Comparison of ENCODE assay signal across 1 cellular context in genomic region chr17:28357061-28357900, GRCh38.
A peak's percentile ranks its signal among the peaks of the same experiment; 100 is the strongest.
TF ChIP-seq lines count a peak whose summit lies in the region.

TSS of gene POLDIP2 (minus strand) at chr17:28357527. CDS start at chr17:28357448, 79 bp downstream.

TF ChIP-seq in HepG2, 621 proteins besides CTCF, POLR2A, EP300 and RAD21 (continued from another document and continues in another):
- TF ChIP-seq ZNF225 (CRISPR knock-in tag; IDR thresholded peaks at IDR 0.05) = peak; percentile 41; the same call in 1 of the 2 replicates
- TF ChIP-seq, protein P1, sequence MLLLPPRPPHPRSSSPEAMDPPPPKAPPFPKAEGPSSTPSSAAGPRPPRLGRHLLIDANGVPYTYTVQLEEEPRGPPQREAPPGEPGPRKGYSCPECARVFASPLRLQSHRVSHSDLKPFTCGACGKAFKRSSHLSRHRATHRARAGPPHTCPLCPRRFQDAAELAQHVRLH (CRISPR knock-in tag; IDR thresholded peaks at IDR 0.05; ENCODE audit: borderline replicate concordance, low read depth) = peak; percentile 91
- no peak for TF ChIP-seq CREB3 (CRISPR knock-in tag; IDR thresholded peaks at IDR 0.05)
- peak; percentile 56; the same call in 1 of the 2 replicates for TF ChIP-seq RFXAP (CRISPR knock-in tag; IDR thresholded peaks at IDR 0.05; ENCODE audit: borderline replicate concordance)
- TF ChIP-seq PCBP2 (optimal IDR thresholded peaks at IDR 0.05; ENCODE audit: low read depth, low read length, poor library complexity, severe bottlenecking) = no peak
- TF ChIP-seq ZNF607 (CRISPR knock-in tag; IDR thresholded peaks at IDR 0.05; ENCODE audit: borderline replicate concordance) = peak; percentile 76
- peak; percentile 88 for TF ChIP-seq ZNF687 (CRISPR knock-in tag; IDR thresholded peaks at IDR 0.05)
- TF ChIP-seq RBM22 (optimal IDR thresholded peaks at IDR 0.05; ENCODE audit: low read length) = no peak
- TF ChIP-seq ZFX (CRISPR knock-in tag; IDR thresholded peaks at IDR 0.05; ENCODE audit: low read depth) = peak; percentile 91
- TF ChIP-seq ZNF672 (CRISPR knock-in tag; IDR thresholded peaks at IDR 0.05) = no peak
- no peak for TF ChIP-seq ZNF180 (CRISPR knock-in tag; IDR thresholded peaks at IDR 0.05; ENCODE audit: borderline replicate concordance, low read depth)
- no peak for TF ChIP-seq FUBP1 (CRISPR knock-in tag; IDR thresholded peaks at IDR 0.05; ENCODE audit: borderline replicate concordance)
- no peak for TF ChIP-seq NFIB (CRISPR knock-in tag; IDR thresholded peaks at IDR 0.05; ENCODE audit: borderline replicate concordance)
- TF ChIP-seq GLI4 (CRISPR knock-in tag; IDR thresholded peaks at IDR 0.05; ENCODE audit: borderline replicate concordance) = no peak
- TF ChIP-seq ZBTB49 (CRISPR knock-in tag; IDR thresholded peaks at IDR 0.05; ENCODE audit: borderline replicate concordance) = no peak
- TF ChIP-seq ZBTB21 (CRISPR knock-in tag; IDR thresholded peaks at IDR 0.05) = peak; percentile 53; the same call in 1 of the 2 replicates
- peak; percentile 100 for TF ChIP-seq ZNF574 (CRISPR knock-in tag; IDR thresholded peaks at IDR 0.05)
- no peak for TF ChIP-seq MTF2 (CRISPR knock-in tag; IDR thresholded peaks at IDR 0.05; ENCODE audit: borderline replicate concordance)
- TF ChIP-seq ZNF407 (CRISPR knock-in tag; IDR thresholded peaks at IDR 0.05; ENCODE audit: not compliant biosample characterization) = peak; percentile 68
- TF ChIP-seq SRY (CRISPR knock-in tag; IDR thresholded peaks at IDR 0.05) = no peak; the same call in 1 of the 2 replicates
- no peak for TF ChIP-seq ZC3H13 (CRISPR knock-in tag; IDR thresholded peaks at IDR 0.05)
- TF ChIP-seq ZNF777 (CRISPR knock-in tag; IDR thresholded peaks at IDR 0.05) = no peak
- no peak for TF ChIP-seq WIZ (CRISPR knock-in tag; IDR thresholded peaks at IDR 0.05)
- peak; percentile 7 for TF ChIP-seq TBL1XR1 (IDR thresholded peaks at IDR 0.05; ENCODE audit: borderline replicate concordance, low read length, partially characterized antibody)
- TF ChIP-seq ZFP36L1 (CRISPR knock-in tag; IDR thresholded peaks at IDR 0.05) = 0 out of 2 replicates have a peak, but pooled peaks have one; percentile 32
- TF ChIP-seq PLRG1 (conservative IDR thresholded peaks at IDR 0.05) = no peak
- no peak for TF ChIP-seq GZF1 (CRISPR knock-in tag; IDR thresholded peaks at IDR 0.05)
- TF ChIP-seq, protein P2, sequence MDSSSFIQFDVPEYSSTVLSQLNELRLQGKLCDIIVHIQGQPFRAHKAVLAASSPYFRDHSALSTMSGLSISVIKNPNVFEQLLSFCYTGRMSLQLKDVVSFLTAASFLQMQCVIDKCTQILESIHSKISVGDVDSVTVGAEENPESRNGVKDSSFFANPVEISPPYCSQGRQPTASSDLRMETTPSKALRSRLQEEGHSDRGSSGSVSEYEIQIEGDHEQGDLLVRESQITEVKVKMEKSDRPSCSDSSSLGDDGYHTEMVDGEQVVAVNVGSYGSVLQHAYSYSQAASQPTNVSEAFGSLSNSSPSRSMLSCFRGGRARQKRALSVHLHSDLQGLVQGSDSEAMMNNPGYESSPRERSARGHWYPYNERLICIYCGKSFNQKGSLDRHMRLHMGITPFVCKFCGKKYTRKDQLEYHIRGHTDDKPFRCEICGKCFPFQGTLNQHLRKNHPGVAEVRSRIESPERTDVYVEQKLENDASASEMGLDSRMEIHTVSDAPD (CRISPR knock-in tag; IDR thresholded peaks at IDR 0.05) = peak; percentile 75; the same call in 1 of the 2 replicates
- TF ChIP-seq, protein P3, sequence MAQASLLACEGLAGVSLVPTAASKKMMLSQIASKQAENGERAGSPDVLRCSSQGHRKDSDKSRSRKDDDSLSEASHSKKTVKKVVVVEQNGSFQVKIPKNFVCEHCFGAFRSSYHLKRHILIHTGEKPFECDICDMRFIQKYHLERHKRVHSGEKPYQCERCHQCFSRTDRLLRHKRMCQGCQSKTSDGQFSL (CRISPR knock-in tag; IDR thresholded peaks at IDR 0.05) = no peak
- TF ChIP-seq ZNF572 (CRISPR knock-in tag; IDR thresholded peaks at IDR 0.05) = 0 out of 2 replicates have a peak, but pooled peaks have one; percentile 30
- no peak for TF ChIP-seq ZBTB20 (CRISPR knock-in tag; IDR thresholded peaks at IDR 0.05; ENCODE audit: borderline replicate concordance, low read depth)
